8 cellular contexts compared by ENCODE assay signal in the genomic region with DNA sequence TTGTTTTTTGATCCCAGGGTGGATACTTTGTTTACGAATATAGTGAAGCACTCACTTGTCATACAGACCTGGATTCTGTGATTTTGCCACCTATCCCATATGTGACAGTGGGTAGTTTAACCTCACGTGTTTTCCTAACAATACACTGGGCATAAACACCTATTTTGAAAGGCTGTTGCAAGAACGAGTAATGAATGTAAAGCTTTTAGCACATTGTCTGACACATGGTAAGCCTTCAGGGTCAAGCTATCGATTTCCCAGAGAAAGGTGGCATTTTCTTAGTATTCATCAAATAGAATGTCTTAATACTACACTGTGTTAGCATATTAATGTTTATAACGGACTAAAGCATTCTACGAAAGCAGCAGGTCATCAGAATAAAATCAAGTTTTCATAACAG. TPM values are rescaled to one million over a fixed set of nuclear protein-coding genes. Genes with fewer than 3 reads are reported as not detected.
DNase-seq lines count a peak whose midpoint lies in the region; ATAC-seq and TF ChIP-seq lines count a peak whose summit lies in the region.

No MANE protein-coding gene starts in this region.

- H3K79me2 ChIP-seq in OCI-LY7 (ENCODE audit: insufficient read depth, low read depth, low read length) (peaks cover 86% of the 10 kb centered on the region), trophoblast cell (ENCODE audit: control insufficient read depth, insufficient read depth, low read length, poor library complexity) (peaks cover 21% of the 10 kb centered on the region)

- no peaks in the 10 kb centered on the region for H3K9me2 ChIP-seq in OCI-LY7 (ENCODE audit: insufficient read depth, low read length)

- TF ChIP-seq CTCF in OCI-LY7 (conservative IDR thresholded peaks at IDR 0.05; ENCODE audit: low read length) (no peak), endothelial cell (IDR thresholded peaks at IDR 0.05; ENCODE audit: unreplicated experiment) (no peak)

- BruUV-seq in OCI-LY7 (replicated peaks; lab: Mats Ljungman, UMichigan), result TSS peak; percentile 62

- H3K4me2 ChIP-seq in OCI-LY7 (ENCODE audit: low read length) (peak overlapping the region; percentile 98), trophoblast cell (ENCODE audit: low read length) (no peak overlapping the region)

- no peaks in the 10 kb centered on the region for H3K27me3 ChIP-seq in trophoblast cell (ENCODE audit: insufficient read depth, low read length)

- no peak overlapping the region for H2BK12ac ChIP-seq in trophoblast cell (ENCODE audit: low read length)

- no peak overlapping the region for H2BK120ac ChIP-seq in trophoblast cell (ENCODE audit: insufficient read depth, low read length, poor library complexity)

- intact Hi-C loops in activated CD4-positive, alpha-beta T cell treated with anti-CD3 and anti-CD28 coated beads, Interleukin-2, amount 10 ng/mL, durations not matched to agents 24 days and 14 days (cut with micrococcal nuclease), result loop anchor here (5.0 kb wide), 1 partner anchor 57 kb away; a partner anchor contains a TSS
- intact Hi-C loops in OCI-LY7 (cut with micrococcal nuclease; ENCODE audit: unreplicated experiment), result loop anchor here (2.0 to 10.0 kb wide), 3 partner anchors 257 to 596 kb away; a partner anchor contains a TSS

- H3K23ac ChIP-seq in trophoblast cell (ENCODE audit: low read length), result peak overlapping the region; percentile 78

- H3K4ac ChIP-seq in trophoblast cell (ENCODE audit: low read depth, low read length), result peak overlapping the region; percentile 40

- no peak overlapping the region for H4K91ac ChIP-seq in trophoblast cell (ENCODE audit: low read depth, low read length)

- peaks cover 45% of the 10 kb centered on the region for H3K4me1 Mint-ChIP-seq in activated CD4-positive, alpha-beta T cell treated with anti-CD3 and anti-CD28 coated beads, Interleukin-2, amount 10 ng/mL, durations not matched to agents 24 days and 14 days
- peaks cover 41% of the 10 kb centered on the region for H3K4me1 Mint-ChIP-seq in endothelial cell (ENCODE audit: unreplicated experiment)

- no peak overlapping the region for H4K8ac ChIP-seq in trophoblast cell (ENCODE audit: low read depth, low read length)

- H3K14ac ChIP-seq in trophoblast cell (ENCODE audit: low read length), result no peak overlapping the region

- H2BK5ac ChIP-seq in trophoblast cell (ENCODE audit: low read depth, low read length, poor library complexity), result no peak overlapping the region

- no peak overlapping the region for H3K18ac ChIP-seq in trophoblast cell (ENCODE audit: low read length)

- H4K20me1 ChIP-seq in OCI-LY7 (ENCODE audit: insufficient read depth, low read length), result peaks cover 31% of the 10 kb centered on the region

- H3K27ac ChIP-seq in OCI-LY7 (ENCODE audit: low read depth, low read length, poor library complexity, severe bottlenecking) (peak overlapping the region; percentile 77), trophoblast cell (ENCODE audit: low read depth, low read length) (no peak overlapping the region)

- ATAC-seq in HG03095 (IDR thresholded peaks at IDR 0.05; ENCODE audit: unreplicated experiment) (no peak), GM21619 (IDR thresholded peaks at IDR 0.05; ENCODE audit: unreplicated experiment) (no peak)

- no peak for DNase-seq in activated CD4-positive, alpha-beta T cell treated with anti-CD3 and anti-CD28 coated beads, Interleukin-2, amount 10 ng/mL, durations not matched to agents 24 days and 14 days
- no peak for DNase-seq in activated CD4-positive, alpha-beta T cell treated with anti-CD3 and anti-CD28 coated beads for 48 hours
- no peak for DNase-seq in OCI-LY7 (ENCODE audit: low spot score)
- no peak for DNase-seq in endothelial cell (ENCODE audit: low spot score)
- DNase-seq in trophoblast cell, result no peak
- no peak for DNase-seq in putamen (ENCODE audit: low spot score)

- POLR2A ChIA-PET in OCI-LY7 (lab: Charles Lee), result interaction anchor here (0.6 to 1.3 kb wide), 2 partner anchors 10 to 522 kb away, joined by 3 read pairs; no protein-coding TSS in a partner anchor

- peaks cover 45% of the 10 kb centered on the region for H3K36me3 Mint-ChIP-seq in activated CD4-positive, alpha-beta T cell treated with anti-CD3 and anti-CD28 coated beads, Interleukin-2, amount 10 ng/mL, durations not matched to agents 24 days and 14 days (ENCODE audit: low read depth)
- H3K36me3 Mint-ChIP-seq in endothelial cell (ENCODE audit: low read depth, unreplicated experiment), result peaks cover 8% of the 10 kb centered on the region

- H3K9me3 Mint-ChIP-seq in activated CD4-positive, alpha-beta T cell treated with anti-CD3 and anti-CD28 coated beads, Interleukin-2, amount 10 ng/mL, durations not matched to agents 24 days and 14 days, result no peaks in the 10 kb centered on the region
- H3K9me3 Mint-ChIP-seq in endothelial cell (ENCODE audit: unreplicated experiment), result no peaks in the 10 kb centered on the region

- peaks cover 14% of the 10 kb centered on the region for H3K79me1 ChIP-seq in trophoblast cell (ENCODE audit: low read length)

- H3K36me3 ChIP-seq in OCI-LY7 (ENCODE audit: insufficient read depth, low read length) (peaks cover 68% of the 10 kb centered on the region), trophoblast cell (ENCODE audit: control insufficient read depth in 1 of 2, insufficient read depth in 2 of 2, low read length in 2 of 2) (peaks cover 4 to 7% of the 10 kb centered on the region in 2 experiments)

- no peak overlapping the region for H4K12ac ChIP-seq in trophoblast cell (ENCODE audit: low read depth, low read length)

- H3K4me1 ChIP-seq in OCI-LY7 (ENCODE audit: insufficient read depth, low read length, poor library complexity, severe bottlenecking), result peaks cover 27% of the 10 kb centered on the region
- H3K4me1 ChIP-seq in trophoblast cell (ENCODE audit: control insufficient read depth in 1 of 2, insufficient read depth in 2 of 2, low read length in 2 of 2), result no peaks in the 10 kb centered on the region

- no CpG with 5 or more reads among the region's 6 CpGs for WGBS in trophoblast cell (ENCODE audit: extremely low coverage, insufficient coverage, insufficient read length)

- no peak overlapping the region for H3K9ac ChIP-seq in trophoblast cell (ENCODE audit: low read length)

- H3K4me3 Mint-ChIP-seq in activated CD4-positive, alpha-beta T cell treated with anti-CD3 and anti-CD28 coated beads, Interleukin-2, amount 10 ng/mL, durations not matched to agents 24 days and 14 days, result peak overlapping the region; percentile 90
- H3K4me3 Mint-ChIP-seq in endothelial cell (ENCODE audit: unreplicated experiment), result peak overlapping the region; percentile 100

- CTCF ChIA-PET in OCI-LY7 (lab: Charles Lee; ENCODE audit: unreplicated experiment), result no interaction called here

- H2AK5ac ChIP-seq in trophoblast cell (ENCODE audit: low read length), result no peak overlapping the region

- H3K27ac Mint-ChIP-seq in activated CD4-positive, alpha-beta T cell treated with anti-CD3 and anti-CD28 coated beads, Interleukin-2, amount 10 ng/mL, durations not matched to agents 24 days and 14 days, result peak overlapping the region; percentile 34
- no peak overlapping the region for H3K27ac Mint-ChIP-seq in endothelial cell (ENCODE audit: unreplicated experiment)

- no peaks in the 10 kb centered on the region for H3K27me3 Mint-ChIP-seq in activated CD4-positive, alpha-beta T cell treated with anti-CD3 and anti-CD28 coated beads, Interleukin-2, amount 10 ng/mL, durations not matched to agents 24 days and 14 days
- peaks cover 14% of the 10 kb centered on the region for H3K27me3 Mint-ChIP-seq in endothelial cell (ENCODE audit: unreplicated experiment)

- peak overlapping the region; percentile 100 for H3K4me3 ChIP-seq in OCI-LY7 (ENCODE audit: low read depth, low read length, poor library complexity, severe bottlenecking)
- H3K4me3 ChIP-seq in trophoblast cell (ENCODE audit: low read depth, low read length), result no peak overlapping the region

- H2AFZ ChIP-seq in OCI-LY7 (ENCODE audit: low read length) (no peak overlapping the region), trophoblast cell (ENCODE audit: insufficient read depth, low read length, poor library complexity) (no peak overlapping the region)

- H3K9me3 ChIP-seq in OCI-LY7 (ENCODE audit: low read length) (no peaks in the 10 kb centered on the region), trophoblast cell (ENCODE audit: insufficient read depth, low read depth, low read length) (no peaks in the 10 kb centered on the region)

RNA-seq across cellular contexts. Expression of a gene that starts 1.9 kb away (rescaled TPM):
- 124 and 138 TPM in 2 replicates for total RNA-seq in activated CD4-positive, alpha-beta T cell treated with anti-CD3 and anti-CD28 coated beads, Interleukin-2, amount 10 ng/mL, durations not matched to agents 24 days and 14 days
- total RNA-seq in OCI-LY7 (2014; rRNA removed; shearing (Covaris generic)), result 54.4 and 58.8 TPM in 2 replicates
- total RNA-seq in OCI-LY7 (2022) (131 and 151 TPM in 2 replicates), endothelial cell (ENCODE audit: unreplicated experiment) (169 TPM)
- 99.6 and 102 TPM in 2 replicates for polyA plus RNA-seq in trophoblast cell (2013)

RNA-seq across cellular contexts. Expression of a gene that starts 2.0 kb away (rescaled TPM):
- 126 and 131 TPM in 2 replicates for total RNA-seq in activated CD4-positive, alpha-beta T cell treated with anti-CD3 and anti-CD28 coated beads, Interleukin-2, amount 10 ng/mL, durations not matched to agents 24 days and 14 days
- 21.1 and 24.9 TPM in 2 replicates for total RNA-seq in OCI-LY7 (2014; rRNA removed; shearing (Covaris generic))
- total RNA-seq in OCI-LY7 (2022), result 61.9 and 67.3 TPM in 2 replicates
- total RNA-seq in endothelial cell (ENCODE audit: unreplicated experiment), result 39.3 TPM
- 30.0 and 32.5 TPM in 2 replicates for polyA plus RNA-seq in trophoblast cell (2013)

RNA-seq across cellular contexts. Expression of a gene that starts 25.0 kb away (rescaled TPM):
- total RNA-seq in activated CD4-positive, alpha-beta T cell treated with anti-CD3 and anti-CD28 coated beads, Interleukin-2, amount 10 ng/mL, durations not matched to agents 24 days and 14 days, result 0.56 and 0.64 TPM in 2 replicates
- 0.09 TPM in 1 of 2 replicates, not detected in the other for total RNA-seq in OCI-LY7 (2014; rRNA removed; shearing (Covaris generic))
- total RNA-seq in OCI-LY7 (2022) (0.29 and 0.31 TPM in 2 replicates), endothelial cell (ENCODE audit: unreplicated experiment) (2.7 TPM)
- polyA plus RNA-seq in trophoblast cell (2013), result 0.31 and 0.49 TPM in 2 replicates

RNA-seq across cellular contexts. Expression of a gene that starts 56.5 kb away (rescaled TPM):
- 21.4 and 23.3 TPM in 2 replicates for total RNA-seq in activated CD4-positive, alpha-beta T cell treated with anti-CD3 and anti-CD28 coated beads, Interleukin-2, amount 10 ng/mL, durations not matched to agents 24 days and 14 days
- total RNA-seq in OCI-LY7 (2014; rRNA removed; shearing (Covaris generic)), result 21.2 and 39.4 TPM in 2 replicates
- total RNA-seq in OCI-LY7 (2022) (32.6 and 34.1 TPM in 2 replicates), endothelial cell (ENCODE audit: unreplicated experiment) (16.8 TPM)
- polyA plus RNA-seq in trophoblast cell (2013), result 5.3 TPM in 2 replicates
